Comparison of ENCODE assay signal across 15 cellular contexts in genomic region chr18:48771641-48772380, GRCh38.
DNase-seq lines count a peak whose midpoint lies in the region; ATAC-seq and TF ChIP-seq lines count a peak whose summit lies in the region.
"Had no signal": no experiment of that assay in that cellular context is flagged by ENCODE, and none has a peak within 500 bp of the region (broad histone marks: within the 10 kb centered on the region; RNA-seq: fewer than 3 reads in every experiment).

No MANE protein-coding gene starts in this region.

- no peaks in the 10 kb centered on the region for H3K79me2 ChIP-seq in PC-3 (ENCODE audit: low read length)

- H4K20me1 ChIP-seq in PC-3 (ENCODE audit: low read length): no peaks in the 10 kb centered on the region

- BruUV-seq in PC-3 (replicated peaks; lab: Mats Ljungman, UMichigan): no TSS peak

- no peak overlapping the region for H3K23ac ChIP-seq in neuronal stem cell (ENCODE audit: low read depth, low read length, poor library complexity)

- H3K9me2 ChIP-seq in PC-3 (replicated peaks; ENCODE audit: low read length): no peaks in the 10 kb centered on the region

- H3K4me2 ChIP-seq in neuronal stem cell (ENCODE audit: insufficient read depth, low read length, poor library complexity, severe bottlenecking) (no peak overlapping the region), PC-3 (ENCODE audit: low read length) (no peak overlapping the region)

- peaks cover 0 to 85% (median 46%) of the 10 kb centered on the region in 12 donors for H3K4me1 ChIP-seq in heart left ventricle
- H3K4me1 ChIP-seq in neuronal stem cell (ENCODE audit: control insufficient read depth in 2 of 2, insufficient read depth in 1 of 2, low read depth in 1 of 2, low read length in 2 of 2): peaks cover 4 to 12% of the 10 kb centered on the region in 2 donors
- no peaks in the 10 kb centered on the region for H3K4me1 ChIP-seq in PC-3 (ENCODE audit: insufficient read depth, low read length)

- POLR2A ChIA-PET in PC-3 (lab: Charles Lee; ENCODE audit: unreplicated experiment): no interaction called here

- no peak overlapping the region for H3K4ac ChIP-seq in neuronal stem cell (ENCODE audit: low read length)

- no peaks in the 10 kb centered on the region for H3F3A ChIP-seq in PC-3 (ENCODE audit: low read length, unreplicated experiment)

- H2AFZ ChIP-seq in neuronal stem cell (ENCODE audit: low read length): no peak overlapping the region
- no peak overlapping the region for H2AFZ ChIP-seq in PC-3 (ENCODE audit: low read length)

- DNase-seq in GDM1 (lab: John Stamatoyannopoulos, UW) (peak; percentile 49), NOMO-1 treated with DMSO at 0.1 percent for 48 hours (lab: John Stamatoyannopoulos, UW; ENCODE audit: unreplicated experiment) (peak; percentile 42), heart left ventricle (peak; percentile 53 to 82 (median 79)), neuronal stem cell (ENCODE audit: low spot score) (no peak), erythroblast (lab: John Stamatoyannopoulos, UW) (no peak), PC-3 (no peak)
- DNase-seq in stimulated activated naive CD4-positive, alpha-beta T cell treated with Interleukin-2 at 50 U/mL for 16 hours (lab: John Stamatoyannopoulos, UW): no peak
- DNase-seq: activated CD4-positive, CD25-positive, alpha-beta regulatory T cell; DMS53; dorsolateral prefrontal cortex; left colon; NCI-H1105; nucleus accumbens had no signal

- H2BK15ac ChIP-seq in neuronal stem cell (ENCODE audit: low read length): no peak overlapping the region

- peak overlapping the region; percentile 26 for H3K14ac ChIP-seq in neuronal stem cell (ENCODE audit: low read length)

- H3K9ac ChIP-seq in neuronal stem cell (ENCODE audit: low read depth, low read length, poor library complexity) (no peak overlapping the region), PC-3 (ENCODE audit: low read length) (no peak overlapping the region)

- no peak overlapping the region for H2BK120ac ChIP-seq in neuronal stem cell (ENCODE audit: low read depth, low read length)

- H3K27me3 ChIP-seq in heart left ventricle: no peaks in the 10 kb centered on the region
- no peaks in the 10 kb centered on the region for H3K27me3 ChIP-seq in neuronal stem cell (ENCODE audit: control insufficient read depth in 3 of 3, insufficient read depth in 3 of 3, low read depth in 1 of 3, low read length in 3 of 3)
- H3K27me3 ChIP-seq in PC-3 (ENCODE audit: low read length): no peaks in the 10 kb centered on the region
- H3K27me3 ChIP-seq: dorsolateral prefrontal cortex had no signal

- 42 to 70% (median 54%) methylated on average over 8 to 23 of the region's 23 CpGs for WGBS in heart left ventricle, 4 donors
- no CpG with 5 or more reads among the region's 23 CpGs for WGBS in neuronal stem cell (ENCODE audit: extremely low coverage in 2 of 2, insufficient read length in 2 of 2, insufficient replicate concordance in 1 of 2), 2 donors

- H3K18ac ChIP-seq in neuronal stem cell (ENCODE audit: low read length): peak overlapping the region; percentile 34

- H3K27ac ChIP-seq in heart left ventricle (peak overlapping the region; percentile 5 to 93 (median 77)), neuronal stem cell (replicated peaks; ENCODE audit: low read length) (no peak overlapping the region), PC-3 (ENCODE audit: low read length) (no peak overlapping the region)
- H3K27ac ChIP-seq: SK-N-MC had no signal

- H2AK5ac ChIP-seq in neuronal stem cell (ENCODE audit: low read depth, low read length): no peak overlapping the region

- H3K4me3 ChIP-seq in heart left ventricle (no peak overlapping the region), neuronal stem cell (ENCODE audit: low read length in 2 of 2) (no peak overlapping the region), PC-3 (ENCODE audit: low read length) (no peak overlapping the region)
- H3K4me3 ChIP-seq: dorsolateral prefrontal cortex, SK-N-MC had no signal

- CTCF ChIA-PET in PC-3 (lab: Charles Lee): no interaction called here

- no peak overlapping the region for H2BK5ac ChIP-seq in neuronal stem cell (ENCODE audit: low read length)

- intact Hi-C loops in heart left ventricle (cut with DNase I): loop anchor here in 6 of 10 donors (5.0 to 10.0 kb wide), 8 partner anchors 60 to 643 kb away; no protein-coding TSS in a partner anchor
- intact Hi-C loops in PC-3 (cut with micrococcal nuclease): no loop called here

- peak in 1 of 12 donors; percentile 12 for TF ChIP-seq CTCF in heart left ventricle (IDR thresholded peaks at IDR 0.05)
- TF ChIP-seq CTCF in PC-3 (conservative IDR thresholded peaks at IDR 0.05; ENCODE audit: low read depth, low read length): no peak

- H3K36me3 ChIP-seq in heart left ventricle (peaks cover 0 to under 1% (median 0%) of the 10 kb centered on the region in 9 donors), neuronal stem cell (replicated peaks in 1 of 2; ENCODE audit: control insufficient read depth in 2 of 2, insufficient read depth in 2 of 2, low read length in 2 of 2) (no peaks in the 10 kb centered on the region), PC-3 (ENCODE audit: low read depth, low read length) (no peaks in the 10 kb centered on the region)

- no peak overlapping the region for H2BK12ac ChIP-seq in neuronal stem cell (ENCODE audit: low read length)

- ATAC-seq in heart left ventricle (peak; percentile 51 to 74 (median 64)), PC-3 (no peak), GM21526 (IDR thresholded peaks at IDR 0.05; ENCODE audit: low FRiP score, unreplicated experiment) (no peak)
- ATAC-seq: left colon had no signal

- H4K8ac ChIP-seq in neuronal stem cell (ENCODE audit: low read depth, low read length): no peak overlapping the region

- peak in 1 of 2 donors; percentile 22 for TF ChIP-seq POLR2A in heart left ventricle (IDR thresholded peaks at IDR 0.05)
- TF ChIP-seq POLR2A in erythroblast (IDR thresholded peaks at IDR 0.05; ENCODE audit: low read length): no peak

- H3K9me3 ChIP-seq in heart left ventricle (no peaks in the 10 kb centered on the region), neuronal stem cell (replicated peaks in 1 of 2; ENCODE audit: control insufficient read depth in 2 of 2, insufficient read depth in 1 of 2, low read depth in 1 of 2, low read length in 2 of 2) (no peaks in the 10 kb centered on the region), PC-3 (ENCODE audit: low read length) (no peaks in the 10 kb centered on the region)

- peaks cover 2% of the 10 kb centered on the region for H3K79me1 ChIP-seq in neuronal stem cell (ENCODE audit: low read depth, low read length)

- H4K91ac ChIP-seq in neuronal stem cell (ENCODE audit: low read depth, low read length, poor library complexity): no peak overlapping the region

Comparison
In these comparisons a context has a peak if more than half of its experiments do, and no peak if none do; other contexts are left out.
1. DNase-seq: peak in GDM1 (single experiment), NOMO-1 treated with DMSO at 0.1 percent for 48 hours (single experiment) and heart left ventricle (5 of 5); none in neuronal stem cell (single experiment), erythroblast (0 of 2), stimulated activated naive CD4-positive, alpha-beta T cell treated with Interleukin-2 at 50 U/mL for 16 hours (single experiment) and PC-3 (single experiment).
2. ATAC-seq: peak in heart left ventricle (4 of 4); none in PC-3 (single experiment) and GM21526 (single experiment).
3. H3K27ac ChIP-seq: peak in heart left ventricle (12 of 12); none in neuronal stem cell (single experiment) and PC-3 (single experiment).